Comparison of ENCODE assay signal across 1 cellular context in the genomic region with DNA sequence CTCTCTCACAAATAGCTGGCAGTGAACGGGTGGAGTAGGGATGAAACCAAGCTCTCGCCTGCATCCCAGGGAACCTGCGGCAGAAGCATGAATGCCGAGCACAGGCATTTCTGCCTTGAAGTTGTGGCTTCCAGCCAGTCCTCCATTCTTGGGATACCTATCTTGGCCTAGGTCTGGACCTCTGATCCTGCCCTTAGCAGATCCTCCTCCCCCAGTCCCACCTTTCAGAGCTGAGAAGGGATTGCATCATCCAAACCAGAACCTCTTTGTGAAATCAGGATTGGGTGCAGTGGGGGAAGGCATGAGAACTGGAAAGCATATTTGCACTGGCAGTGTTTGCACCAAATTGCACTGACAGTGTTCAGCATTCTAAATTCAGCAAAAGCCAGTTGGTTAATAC.
TF ChIP-seq lines count a peak whose summit lies in the region.

No MANE protein-coding gene starts in this region.

TF ChIP-seq in HepG2, 621 proteins besides CTCF, POLR2A, EP300 and RAD21 (continued from another document and continues in another):
- TF ChIP-seq, protein P1, sequence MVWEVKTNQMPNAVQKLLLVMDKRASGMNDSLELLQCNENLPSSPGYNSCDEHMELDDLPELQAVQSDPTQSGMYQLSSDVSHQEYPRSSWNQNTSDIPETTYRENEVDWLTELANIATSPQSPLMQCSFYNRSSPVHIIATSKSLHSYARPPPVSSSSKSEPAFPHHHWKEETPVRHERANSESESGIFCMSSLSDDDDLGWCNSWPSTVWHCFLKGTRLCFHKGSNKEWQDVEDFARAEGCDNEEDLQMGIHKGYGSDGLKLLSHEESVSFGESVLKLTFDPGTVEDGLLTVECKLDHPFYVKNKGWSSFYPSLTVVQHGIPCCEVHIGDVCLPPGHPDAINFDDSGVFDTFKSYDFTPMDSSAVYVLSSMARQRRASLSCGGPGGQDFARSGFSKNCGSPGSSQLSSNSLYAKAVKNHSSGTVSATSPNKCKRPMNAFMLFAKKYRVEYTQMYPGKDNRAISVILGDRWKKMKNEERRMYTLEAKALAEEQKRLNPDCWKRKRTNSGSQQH (CRISPR knock-in tag; IDR thresholded peaks at IDR 0.05; ENCODE audit: low read depth): no peak
- TF ChIP-seq NCOR1 (IDR thresholded peaks at IDR 0.05; ENCODE audit: borderline replicate concordance, low read length): peak; percentile 36; the same call in 1 of the 2 replicates
- TF ChIP-seq WIZ (CRISPR knock-in tag; IDR thresholded peaks at IDR 0.05): no peak
- peak; percentile 34; the same call in 1 of the 2 replicates for TF ChIP-seq ZNF652 (CRISPR knock-in tag; IDR thresholded peaks at IDR 0.05; ENCODE audit: borderline replicate concordance, low read depth)
- no peak for TF ChIP-seq TCF12 (IDR thresholded peaks at IDR 0.05)
- TF ChIP-seq TCF12 (CRISPR knock-in tag; IDR thresholded peaks at IDR 0.05): no peak
- TF ChIP-seq STAT5B (CRISPR knock-in tag; IDR thresholded peaks at IDR 0.05): no peak
- no peak for TF ChIP-seq ZNF737 (CRISPR knock-in tag; IDR thresholded peaks at IDR 0.05; ENCODE audit: borderline replicate concordance)
- TF ChIP-seq GABPB1 (CRISPR knock-in tag; IDR thresholded peaks at IDR 0.05): no peak
- TF ChIP-seq, protein P2, sequence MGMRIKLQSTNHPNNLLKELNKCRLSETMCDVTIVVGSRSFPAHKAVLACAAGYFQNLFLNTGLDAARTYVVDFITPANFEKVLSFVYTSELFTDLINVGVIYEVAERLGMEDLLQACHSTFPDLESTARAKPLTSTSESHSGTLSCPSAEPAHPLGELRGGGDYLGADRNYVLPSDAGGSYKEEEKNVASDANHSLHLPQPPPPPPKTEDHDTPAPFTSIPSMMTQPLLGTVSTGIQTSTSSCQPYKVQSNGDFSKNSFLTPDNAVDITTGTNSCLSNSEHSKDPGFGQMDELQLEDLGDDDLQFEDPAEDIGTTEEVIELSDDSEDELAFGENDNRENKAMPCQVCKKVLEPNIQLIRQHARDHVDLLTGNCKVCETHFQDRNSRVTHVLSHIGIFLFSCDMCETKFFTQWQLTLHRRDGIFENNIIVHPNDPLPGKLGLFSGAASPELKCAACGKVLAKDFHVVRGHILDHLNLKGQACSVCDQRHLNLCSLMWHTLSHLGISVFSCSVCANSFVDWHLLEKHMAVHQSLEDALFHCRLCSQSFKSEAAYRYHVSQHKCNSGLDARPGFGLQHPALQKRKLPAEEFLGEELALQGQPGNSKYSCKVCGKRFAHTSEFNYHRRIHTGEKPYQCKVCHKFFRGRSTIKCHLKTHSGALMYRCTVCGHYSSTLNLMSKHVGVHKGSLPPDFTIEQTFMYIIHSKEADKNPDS (CRISPR knock-in tag; IDR thresholded peaks at IDR 0.05): no peak
- no peak for TF ChIP-seq ZNF569 (CRISPR knock-in tag; IDR thresholded peaks at IDR 0.05; ENCODE audit: borderline replicate concordance)
- TF ChIP-seq RBAK (CRISPR knock-in tag; IDR thresholded peaks at IDR 0.05): no peak
- no peak for TF ChIP-seq ZNF556 (CRISPR knock-in tag; IDR thresholded peaks at IDR 0.05; ENCODE audit: borderline replicate concordance)
- no peak for TF ChIP-seq PLRG1 (conservative IDR thresholded peaks at IDR 0.05)
- no peak for TF ChIP-seq BHLHE40 (IDR thresholded peaks at IDR 0.05; ENCODE audit: low read length)
- TF ChIP-seq ZNF292 (CRISPR knock-in tag; IDR thresholded peaks at IDR 0.05; ENCODE audit: borderline replicate concordance, low read depth): peak; percentile 48; the same call in 1 of the 2 replicates
- no peak for TF ChIP-seq MAFG (CRISPR knock-in tag; IDR thresholded peaks at IDR 0.05)
- TF ChIP-seq ZNF75D (CRISPR knock-in tag; IDR thresholded peaks at IDR 0.05; ENCODE audit: borderline replicate concordance): no peak
- no peak for TF ChIP-seq MEF2D (CRISPR knock-in tag; IDR thresholded peaks at IDR 0.05)
- TF ChIP-seq ZNF329 (CRISPR knock-in tag; IDR thresholded peaks at IDR 0.05; ENCODE audit: low read depth): no peak
- TF ChIP-seq POGZ (CRISPR knock-in tag; IDR thresholded peaks at IDR 0.05): no peak
- TF ChIP-seq ISX (CRISPR knock-in tag; conservative IDR thresholded peaks at IDR 0.05): no peak
- 0 out of 2 replicates have a peak, but pooled peaks have one; percentile 66 for TF ChIP-seq HMG20B (CRISPR knock-in tag; conservative IDR thresholded peaks at IDR 0.05)
- TF ChIP-seq, protein P3, sequence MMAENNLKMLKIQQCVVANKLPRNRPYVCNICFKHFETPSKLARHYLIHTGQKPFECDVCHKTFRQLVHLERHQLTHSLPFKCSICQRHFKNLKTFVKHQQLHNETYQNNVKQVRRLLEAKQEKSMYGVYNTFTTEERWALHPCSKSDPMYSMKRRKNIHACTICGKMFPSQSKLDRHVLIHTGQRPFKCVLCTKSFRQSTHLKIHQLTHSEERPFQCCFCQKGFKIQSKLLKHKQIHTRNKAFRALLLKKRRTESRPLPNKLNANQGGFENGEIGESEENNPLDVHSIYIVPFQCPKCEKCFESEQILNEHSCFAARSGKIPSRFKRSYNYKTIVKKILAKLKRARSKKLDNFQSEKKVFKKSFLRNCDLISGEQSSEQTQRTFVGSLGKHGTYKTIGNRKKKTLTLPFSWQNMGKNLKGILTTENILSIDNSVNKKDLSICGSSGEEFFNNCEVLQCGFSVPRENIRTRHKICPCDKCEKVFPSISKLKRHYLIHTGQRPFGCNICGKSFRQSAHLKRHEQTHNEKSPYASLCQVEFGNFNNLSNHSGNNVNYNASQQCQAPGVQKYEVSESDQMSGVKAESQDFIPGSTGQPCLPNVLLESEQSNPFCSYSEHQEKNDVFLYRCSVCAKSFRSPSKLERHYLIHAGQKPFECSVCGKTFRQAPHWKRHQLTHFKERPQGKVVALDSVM (CRISPR knock-in tag; IDR thresholded peaks at IDR 0.05): no peak
- peak; percentile 56; the same call in 1 of the 2 replicates for TF ChIP-seq ZMYM4 (CRISPR knock-in tag; IDR thresholded peaks at IDR 0.05)
- no peak for TF ChIP-seq MED13 (CRISPR knock-in tag; IDR thresholded peaks at IDR 0.05)
- peak; percentile 31; the same call in 1 of the 2 replicates for TF ChIP-seq PHF21A (CRISPR knock-in tag; IDR thresholded peaks at IDR 0.05)
- TF ChIP-seq GATAD1 (CRISPR knock-in tag; IDR thresholded peaks at IDR 0.05): peak; percentile 37; the same call in 1 of the 2 replicates
- TF ChIP-seq ZKSCAN1 (IDR thresholded peaks at IDR 0.05; ENCODE audit: low read length): no peak
- TF ChIP-seq YEATS4 (CRISPR knock-in tag; IDR thresholded peaks at IDR 0.05; ENCODE audit: borderline replicate concordance): 0 out of 2 replicates have a peak, but pooled peaks have one; percentile 32
- no peak for TF ChIP-seq MTF1 (CRISPR knock-in tag; IDR thresholded peaks at IDR 0.05)
- TF ChIP-seq SATB2 (CRISPR knock-in tag; IDR thresholded peaks at IDR 0.05): no peak
- no peak for TF ChIP-seq ZSCAN21 (CRISPR knock-in tag; IDR thresholded peaks at IDR 0.05; ENCODE audit: borderline replicate concordance)
- no peak for TF ChIP-seq ZFP37 (CRISPR knock-in tag; IDR thresholded peaks at IDR 0.05; ENCODE audit: borderline replicate concordance)
- TF ChIP-seq, protein P4, sequence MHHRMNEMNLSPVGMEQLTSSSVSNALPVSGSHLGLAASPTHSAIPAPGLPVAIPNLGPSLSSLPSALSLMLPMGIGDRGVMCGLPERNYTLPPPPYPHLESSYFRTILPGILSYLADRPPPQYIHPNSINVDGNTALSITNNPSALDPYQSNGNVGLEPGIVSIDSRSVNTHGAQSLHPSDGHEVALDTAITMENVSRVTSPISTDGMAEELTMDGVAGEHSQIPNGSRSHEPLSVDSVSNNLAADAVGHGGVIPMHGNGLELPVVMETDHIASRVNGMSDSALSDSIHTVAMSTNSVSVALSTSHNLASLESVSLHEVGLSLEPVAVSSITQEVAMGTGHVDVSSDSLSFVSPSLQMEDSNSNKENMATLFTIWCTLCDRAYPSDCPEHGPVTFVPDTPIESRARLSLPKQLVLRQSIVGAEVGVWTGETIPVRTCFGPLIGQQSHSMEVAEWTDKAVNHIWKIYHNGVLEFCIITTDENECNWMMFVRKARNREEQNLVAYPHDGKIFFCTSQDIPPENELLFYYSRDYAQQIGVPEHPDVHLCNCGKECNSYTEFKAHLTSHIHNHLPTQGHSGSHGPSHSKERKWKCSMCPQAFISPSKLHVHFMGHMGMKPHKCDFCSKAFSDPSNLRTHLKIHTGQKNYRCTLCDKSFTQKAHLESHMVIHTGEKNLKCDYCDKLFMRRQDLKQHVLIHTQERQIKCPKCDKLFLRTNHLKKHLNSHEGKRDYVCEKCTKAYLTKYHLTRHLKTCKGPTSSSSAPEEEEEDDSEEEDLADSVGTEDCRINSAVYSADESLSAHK (CRISPR knock-in tag; IDR thresholded peaks at IDR 0.05; ENCODE audit: borderline replicate concordance): no peak
- 0 out of 2 replicates have a peak, but pooled peaks have one; percentile 23 for TF ChIP-seq RFXAP (CRISPR knock-in tag; IDR thresholded peaks at IDR 0.05; ENCODE audit: borderline replicate concordance)
- TF ChIP-seq FOXA3 (CRISPR knock-in tag; IDR thresholded peaks at IDR 0.05): peak; percentile 68
- no peak for TF ChIP-seq ZNF335 (CRISPR knock-in tag; IDR thresholded peaks at IDR 0.05)
- TF ChIP-seq CEBPB (IDR thresholded peaks at IDR 0.05; ENCODE audit: borderline replicate concordance, low read depth, low read length): peak; percentile 95
- TF ChIP-seq SKI (IDR thresholded peaks at IDR 0.05; ENCODE audit: partially characterized antibody): no peak
- peak; percentile 70 for TF ChIP-seq HDAC2 (CRISPR knock-in tag; IDR thresholded peaks at IDR 0.05)
- TF ChIP-seq TEAD3 (CRISPR knock-in tag; optimal IDR thresholded peaks at IDR 0.05; ENCODE audit: borderline replicate concordance): peak; percentile 89
- TF ChIP-seq, protein P5, sequence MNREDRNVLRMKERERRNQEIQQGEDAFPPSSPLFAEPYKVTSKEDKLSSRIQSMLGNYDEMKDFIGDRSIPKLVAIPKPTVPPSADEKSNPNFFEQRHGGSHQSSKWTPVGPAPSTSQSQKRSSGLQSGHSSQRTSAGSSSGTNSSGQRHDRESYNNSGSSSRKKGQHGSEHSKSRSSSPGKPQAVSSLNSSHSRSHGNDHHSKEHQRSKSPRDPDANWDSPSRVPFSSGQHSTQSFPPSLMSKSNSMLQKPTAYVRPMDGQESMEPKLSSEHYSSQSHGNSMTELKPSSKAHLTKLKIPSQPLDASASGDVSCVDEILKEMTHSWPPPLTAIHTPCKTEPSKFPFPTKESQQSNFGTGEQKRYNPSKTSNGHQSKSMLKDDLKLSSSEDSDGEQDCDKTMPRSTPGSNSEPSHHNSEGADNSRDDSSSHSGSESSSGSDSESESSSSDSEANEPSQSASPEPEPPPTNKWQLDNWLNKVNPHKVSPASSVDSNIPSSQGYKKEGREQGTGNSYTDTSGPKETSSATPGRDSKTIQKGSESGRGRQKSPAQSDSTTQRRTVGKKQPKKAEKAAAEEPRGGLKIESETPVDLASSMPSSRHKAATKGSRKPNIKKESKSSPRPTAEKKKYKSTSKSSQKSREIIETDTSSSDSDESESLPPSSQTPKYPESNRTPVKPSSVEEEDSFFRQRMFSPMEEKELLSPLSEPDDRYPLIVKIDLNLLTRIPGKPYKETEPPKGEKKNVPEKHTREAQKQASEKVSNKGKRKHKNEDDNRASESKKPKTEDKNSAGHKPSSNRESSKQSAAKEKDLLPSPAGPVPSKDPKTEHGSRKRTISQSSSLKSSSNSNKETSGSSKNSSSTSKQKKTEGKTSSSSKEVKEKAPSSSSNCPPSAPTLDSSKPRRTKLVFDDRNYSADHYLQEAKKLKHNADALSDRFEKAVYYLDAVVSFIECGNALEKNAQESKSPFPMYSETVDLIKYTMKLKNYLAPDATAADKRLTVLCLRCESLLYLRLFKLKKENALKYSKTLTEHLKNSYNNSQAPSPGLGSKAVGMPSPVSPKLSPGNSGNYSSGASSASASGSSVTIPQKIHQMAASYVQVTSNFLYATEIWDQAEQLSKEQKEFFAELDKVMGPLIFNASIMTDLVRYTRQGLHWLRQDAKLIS (CRISPR knock-in tag; IDR thresholded peaks at IDR 0.05): no peak
- 0 out of 2 replicates have a peak, but pooled peaks have one; percentile 27 for TF ChIP-seq ERF (CRISPR knock-in tag; IDR thresholded peaks at IDR 0.05)
- TF ChIP-seq FOXK2 (IDR thresholded peaks at IDR 0.05): no peak
- TF ChIP-seq ZMAT3 (CRISPR knock-in tag; conservative IDR thresholded peaks at IDR 0.05): no peak
- TF ChIP-seq, protein P6, sequence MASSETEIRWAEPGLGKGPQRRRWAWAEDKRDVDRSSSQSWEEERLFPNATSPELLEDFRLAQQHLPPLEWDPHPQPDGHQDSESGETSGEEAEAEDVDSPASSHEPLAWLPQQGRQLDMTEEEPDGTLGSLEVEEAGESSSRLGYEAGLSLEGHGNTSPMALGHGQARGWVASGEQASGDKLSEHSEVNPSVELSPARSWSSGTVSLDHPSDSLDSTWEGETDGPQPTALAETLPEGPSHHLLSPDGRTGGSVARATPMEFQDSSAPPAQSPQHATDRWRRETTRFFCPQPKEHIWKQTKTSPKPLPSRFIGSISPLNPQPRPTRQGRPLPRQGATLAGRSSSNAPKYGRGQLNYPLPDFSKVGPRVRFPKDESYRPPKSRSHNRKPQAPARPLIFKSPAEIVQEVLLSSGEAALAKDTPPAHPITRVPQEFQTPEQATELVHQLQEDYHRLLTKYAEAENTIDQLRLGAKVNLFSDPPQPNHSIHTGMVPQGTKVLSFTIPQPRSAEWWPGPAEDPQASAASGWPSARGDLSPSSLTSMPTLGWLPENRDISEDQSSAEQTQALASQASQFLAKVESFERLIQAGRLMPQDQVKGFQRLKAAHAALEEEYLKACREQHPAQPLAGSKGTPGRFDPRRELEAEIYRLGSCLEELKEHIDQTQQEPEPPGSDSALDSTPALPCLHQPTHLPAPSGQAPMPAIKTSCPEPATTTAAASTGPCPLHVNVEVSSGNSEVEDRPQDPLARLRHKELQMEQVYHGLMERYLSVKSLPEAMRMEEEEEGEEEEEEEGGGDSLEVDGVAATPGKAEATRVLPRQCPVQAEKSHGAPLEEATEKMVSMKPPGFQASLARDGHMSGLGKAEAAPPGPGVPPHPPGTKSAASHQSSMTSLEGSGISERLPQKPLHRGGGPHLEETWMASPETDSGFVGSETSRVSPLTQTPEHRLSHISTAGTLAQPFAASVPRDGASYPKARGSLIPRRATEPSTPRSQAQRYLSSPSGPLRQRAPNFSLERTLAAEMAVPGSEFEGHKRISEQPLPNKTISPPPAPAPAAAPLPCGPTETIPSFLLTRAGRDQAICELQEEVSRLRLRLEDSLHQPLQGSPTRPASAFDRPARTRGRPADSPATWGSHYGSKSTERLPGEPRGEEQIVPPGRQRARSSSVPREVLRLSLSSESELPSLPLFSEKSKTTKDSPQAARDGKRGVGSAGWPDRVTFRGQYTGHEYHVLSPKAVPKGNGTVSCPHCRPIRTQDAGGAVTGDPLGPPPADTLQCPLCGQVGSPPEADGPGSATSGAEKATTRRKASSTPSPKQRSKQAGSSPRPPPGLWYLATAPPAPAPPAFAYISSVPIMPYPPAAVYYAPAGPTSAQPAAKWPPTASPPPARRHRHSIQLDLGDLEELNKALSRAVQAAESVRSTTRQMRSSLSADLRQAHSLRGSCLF (CRISPR knock-in tag; IDR thresholded peaks at IDR 0.05; ENCODE audit: borderline replicate concordance): no peak
- no peak for TF ChIP-seq NFE2 (CRISPR knock-in tag; IDR thresholded peaks at IDR 0.05)
- TF ChIP-seq ZZZ3 (CRISPR knock-in tag; IDR thresholded peaks at IDR 0.05; ENCODE audit: borderline replicate concordance): no peak
- TF ChIP-seq, protein P7, sequence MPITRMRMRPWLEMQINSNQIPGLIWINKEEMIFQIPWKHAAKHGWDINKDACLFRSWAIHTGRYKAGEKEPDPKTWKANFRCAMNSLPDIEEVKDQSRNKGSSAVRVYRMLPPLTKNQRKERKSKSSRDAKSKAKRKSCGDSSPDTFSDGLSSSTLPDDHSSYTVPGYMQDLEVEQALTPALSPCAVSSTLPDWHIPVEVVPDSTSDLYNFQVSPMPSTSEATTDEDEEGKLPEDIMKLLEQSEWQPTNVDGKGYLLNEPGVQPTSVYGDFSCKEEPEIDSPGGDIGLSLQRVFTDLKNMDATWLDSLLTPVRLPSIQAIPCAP (CRISPR knock-in tag; IDR thresholded peaks at IDR 0.05; ENCODE audit: low read depth): no peak
- no peak for TF ChIP-seq ZNF431 (CRISPR knock-in tag; IDR thresholded peaks at IDR 0.05; ENCODE audit: borderline replicate concordance, low read depth)
